In genomic region chr12:96187675-96188355, GRCh38 we compare ENCODE assay signal across 24 cellular contexts. TPM values are rescaled to one million over a fixed set of nuclear protein-coding genes. Genes with fewer than 3 reads are reported as not detected.
A peak's percentile ranks its signal among the peaks of the same experiment; 100 is the strongest.
DNase-seq lines count a peak whose midpoint lies in the region; ATAC-seq and TF ChIP-seq lines count a peak whose summit lies in the region.
"Had no signal": no experiment of that assay in that cellular context is flagged by ENCODE, and none has a peak within 500 bp of the region (broad histone marks: within the 10 kb centered on the region; RNA-seq: fewer than 3 reads in every experiment).

No MANE protein-coding gene starts in this region.

- intact Hi-C loops in CD4-positive, alpha-beta T cell (cut with DNase I, micrococcal nuclease): no loop called here
- intact Hi-C loops in naive thymus-derived CD4-positive, alpha-beta T cell (cut with micrococcal nuclease): no loop called here

- ATAC-seq in CD4-positive, alpha-beta T cell (ENCODE audit: poor library complexity): no peak
- ATAC-seq in naive thymus-derived CD4-positive, alpha-beta T cell: no peak
- no peak for ATAC-seq in HG03025 (IDR thresholded peaks at IDR 0.05; ENCODE audit: low FRiP score, unreplicated experiment)
- no peak for ATAC-seq in foreskin keratinocyte
- ATAC-seq: GM23338, psoas muscle had no signal

- H3K27me3 ChIP-seq in CD4-positive, alpha-beta T cell (ENCODE audit: control insufficient read depth, insufficient read depth, low read length): no peaks in the 10 kb centered on the region
- no peaks in the 10 kb centered on the region for H3K27me3 ChIP-seq in effector memory CD4-positive, alpha-beta T cell (replicated peaks; ENCODE audit: control insufficient read depth, insufficient read depth, low read length, poor library complexity, severe bottlenecking)
- H3K27me3 ChIP-seq in naive thymus-derived CD4-positive, alpha-beta T cell (ENCODE audit: control insufficient read depth in 2 of 2, insufficient read depth in 2 of 2, low read length in 2 of 2): no peaks in the 10 kb centered on the region
- H3K27me3 ChIP-seq in foreskin keratinocyte: no peaks in the 10 kb centered on the region
- H3K27me3 ChIP-seq: colonic mucosa, upper lobe of left lung had no signal

- peaks cover 34% of the 10 kb centered on the region for H3K4me1 Mint-ChIP-seq in CD4-positive, alpha-beta T cell (ENCODE audit: low read depth)
- H3K4me1 Mint-ChIP-seq in naive thymus-derived CD4-positive, alpha-beta T cell: peaks cover 13 to 34% (median 19%) of the 10 kb centered on the region in 7 donors
- peaks cover 16% of the 10 kb centered on the region for H3K4me1 Mint-ChIP-seq in HFFc6 (ENCODE audit: low read depth)
- H3K4me1 Mint-ChIP-seq: endodermal cell had no signal

- CTCF ChIA-PET in CD4-positive, alpha-beta T cell (lab: Charles Lee): interaction anchor here (0.9 to 3.4 kb wide), 2 partner anchors 11 to 27 kb away, joined by 3 to 16 read pairs; no protein-coding TSS in a partner anchor
- CTCF ChIA-PET in naive thymus-derived CD4-positive, alpha-beta T cell (lab: Charles Lee): interaction anchor here (2.5 kb wide), 1 partner anchor 27 kb away, joined by 12 read pairs; no protein-coding TSS in a partner anchor

- no peaks in the 10 kb centered on the region for H3K36me3 ChIP-seq in effector memory CD4-positive, alpha-beta T cell (ENCODE audit: control insufficient read depth, insufficient read depth, low read length)
- H3K36me3 ChIP-seq in naive thymus-derived CD4-positive, alpha-beta T cell (ENCODE audit: control insufficient read depth in 2 of 3, insufficient read depth in 3 of 3, low read length in 3 of 3): no peaks in the 10 kb centered on the region
- H3K36me3 ChIP-seq: colonic mucosa, neutrophil, upper lobe of left lung, WERI-Rb-1 had no signal

- no peak overlapping the region for H3K4me3 Mint-ChIP-seq in CD4-positive, alpha-beta T cell
- no peak overlapping the region for H3K4me3 Mint-ChIP-seq in naive thymus-derived CD4-positive, alpha-beta T cell
- H3K4me3 Mint-ChIP-seq in HFFc6: no peak overlapping the region
- H3K4me3 Mint-ChIP-seq: activated CD4-positive, alpha-beta T cell treated with anti-CD3 and anti-CD28 coated beads, Interleukin-2, amount 10 ng/mL, durations not matched to agents 24 days and 14 days; endodermal cell; GM23338 had no signal

- no peaks in the 10 kb centered on the region for H3K36me3 Mint-ChIP-seq in CD4-positive, alpha-beta T cell (ENCODE audit: low read depth)
- H3K36me3 Mint-ChIP-seq in naive thymus-derived CD4-positive, alpha-beta T cell: peaks cover 0 to 2% (median 0%) of the 10 kb centered on the region in 5 donors
- peaks cover 5% of the 10 kb centered on the region; the same call in 1 of the 2 replicates for H3K36me3 Mint-ChIP-seq in HFFc6 (ENCODE audit: low read depth)

- H3K4me3 ChIP-seq in effector memory CD4-positive, alpha-beta T cell (ENCODE audit: insufficient read depth, low read depth, low read length, poor library complexity, severe bottlenecking): no peak overlapping the region
- no peak overlapping the region for H3K4me3 ChIP-seq in naive thymus-derived CD4-positive, alpha-beta T cell (ENCODE audit: low read length)
- H3K4me3 ChIP-seq: colonic mucosa, GM23338, psoas muscle, upper lobe of left lung had no signal

- H3K27ac ChIP-seq in CD4-positive, alpha-beta T cell (ENCODE audit: low read depth, low read length): no peak overlapping the region
- peak overlapping the region; percentile 7 for H3K27ac ChIP-seq in effector memory CD4-positive, alpha-beta T cell (ENCODE audit: insufficient read depth, low read length, poor library complexity, severe bottlenecking)
- no peak overlapping the region for H3K27ac ChIP-seq in naive thymus-derived CD4-positive, alpha-beta T cell (ENCODE audit: low read depth, low read length)
- H3K27ac ChIP-seq in foreskin keratinocyte: no peak overlapping the region
- H3K27ac ChIP-seq: colonic mucosa, neutrophil, psoas muscle, WERI-Rb-1 had no signal

- POLR2A ChIA-PET in CD4-positive, alpha-beta T cell (lab: Charles Lee): interaction anchor here (0.6 kb wide), 2 partner anchors 8 to 14 kb away, joined by 3 read pairs; no protein-coding TSS in a partner anchor
- POLR2A ChIA-PET in naive thymus-derived CD4-positive, alpha-beta T cell (lab: Charles Lee): interaction anchor here (0.6 to 0.7 kb wide), 4 partner anchors 22 to 1184 kb away, joined by 3 read pairs; partner anchors contain the start of gene NDUFA12

- no peak for TF ChIP-seq CTCF in CD4-positive, alpha-beta T cell (IDR thresholded peaks at IDR 0.05)
- TF ChIP-seq CTCF in HFFc6 (IDR thresholded peaks at IDR 0.05): no peak
- TF ChIP-seq CTCF in foreskin keratinocyte (conservative IDR thresholded peaks at IDR 0.05): no peak

- DNase-seq in CD4-positive, alpha-beta T cell: no peak
- DNase-seq in NCI-H1694 treated with DMSO at 0.1 percent for 48 hours (lab: John Stamatoyannopoulos, UW): peak; percentile 33
- DNase-seq in effector memory CD4-positive, alpha-beta T cell: no peak
- DNase-seq in naive thymus-derived CD4-positive, alpha-beta T cell: no peak
- DNase-seq in HFFc6: no peak
- no peak for DNase-seq in RKO (ENCODE audit: low spot score)
- no peak for DNase-seq in foreskin keratinocyte
- DNase-seq: activated CD4-positive, alpha-beta T cell treated with anti-CD3 and anti-CD28 coated beads, Interleukin-2, amount 10 ng/mL, durations not matched to agents 24 days and 14 days; activated naive CD4-positive, alpha-beta T cell treated with Interleukin-2 at 50 U/mL for 16 hours; activated T-cell treated with anti-CD3 and anti-CD28 coated beads, Interleukin-2, amount 50 U/mL, for 48 hours; amygdala; colonic mucosa; endodermal cell; NCI-H187; NCI-H2227 treated with DMSO at 0.1 percent for 48 hours; NCI-H774; psoas muscle; SK-N-SH; stimulated activated CD8-positive, alpha-beta memory T cell treated with anti-CD3 and anti-CD28 coated beads, Interleukin-4, amount 100 ng/mL, for 48 hours; upper lobe of left lung; WERI-Rb-1 had no signal

- no peaks in the 10 kb centered on the region for H3K9me3 ChIP-seq in CD4-positive, alpha-beta T cell (ENCODE audit: control insufficient read depth, low read length)
- H3K9me3 ChIP-seq in effector memory CD4-positive, alpha-beta T cell (ENCODE audit: control insufficient read depth, low read length): no peaks in the 10 kb centered on the region
- H3K9me3 ChIP-seq in naive thymus-derived CD4-positive, alpha-beta T cell (ENCODE audit: control insufficient read depth in 2 of 3, low read length in 3 of 3): no peaks in the 10 kb centered on the region
- H3K9me3 ChIP-seq: colonic mucosa, neutrophil, psoas muscle, SK-N-SH, upper lobe of left lung had no signal

- no peaks in the 10 kb centered on the region for H3K27me3 Mint-ChIP-seq in CD4-positive, alpha-beta T cell
- H3K27me3 Mint-ChIP-seq in naive thymus-derived CD4-positive, alpha-beta T cell: no peaks in the 10 kb centered on the region
- H3K27me3 Mint-ChIP-seq in HFFc6 (ENCODE audit: insufficient read depth): no peaks in the 10 kb centered on the region; the same call in 1 of the 2 replicates
- H3K27me3 Mint-ChIP-seq: activated CD4-positive, alpha-beta T cell treated with anti-CD3 and anti-CD28 coated beads, Interleukin-2, amount 10 ng/mL, durations not matched to agents 24 days and 14 days had no signal

- H3K27ac Mint-ChIP-seq in CD4-positive, alpha-beta T cell: peak overlapping the region; percentile 2
- H3K27ac Mint-ChIP-seq in naive thymus-derived CD4-positive, alpha-beta T cell: peak overlapping the region in 7 of 9 donors; percentile 0 to 72 (median 17)
- no peak overlapping the region for H3K27ac Mint-ChIP-seq in HFFc6
- H3K27ac Mint-ChIP-seq: endodermal cell, GM23338 had no signal

- H3K4me1 ChIP-seq in effector memory CD4-positive, alpha-beta T cell (ENCODE audit: control insufficient read depth, insufficient read depth, low read length, poor library complexity, severe bottlenecking): peaks cover 7% of the 10 kb centered on the region
- peaks cover 3 to 9% of the 10 kb centered on the region in 2 donors for H3K4me1 ChIP-seq in naive thymus-derived CD4-positive, alpha-beta T cell (ENCODE audit: control insufficient read depth in 2 of 2, insufficient read depth in 2 of 2, low read length in 2 of 2)
- peaks cover 3% of the 10 kb centered on the region for H3K4me1 ChIP-seq in foreskin keratinocyte
- H3K4me1 ChIP-seq: colonic mucosa, psoas muscle, upper lobe of left lung had no signal

- H3K9me3 Mint-ChIP-seq in CD4-positive, alpha-beta T cell: no peaks in the 10 kb centered on the region
- H3K9me3 Mint-ChIP-seq in naive thymus-derived CD4-positive, alpha-beta T cell: peaks cover 0 to 7% (median 0%) of the 10 kb centered on the region in 11 donors
- peaks cover 3% of the 10 kb centered on the region for H3K9me3 Mint-ChIP-seq in HFFc6
- H3K9me3 Mint-ChIP-seq: activated CD4-positive, alpha-beta T cell treated with anti-CD3 and anti-CD28 coated beads, Interleukin-2, amount 10 ng/mL, durations not matched to agents 24 days and 14 days; endodermal cell; GM23338 had no signal

RNA-seq across cellular contexts. Expression of gene ELK3, which starts 6.4 kb away (rescaled TPM):
- total RNA-seq in CD4-positive, alpha-beta T cell: 10 to 100 TPM; 26.8 to 31.5 TPM
- total RNA-seq in naive thymus-derived CD4-positive, alpha-beta T cell: 10 to 100 TPM; 24.9 to 52.3 (median 34.7) TPM
- 10 to 100 TPM; 16.8 to 22.1 TPM for polyA plus RNA-seq in naive thymus-derived CD4-positive, alpha-beta T cell
- total RNA-seq in HFFc6 (2021; fragmentation: NEBNext Ultra II Directional; extraction: Animal tissue kit (Norgen Biotek cat#: 25700)): 10 to 100 TPM; 54.5 to 80.7 (median 71.9) TPM
- 82.5 and 87.1 TPM in 2 replicates for total RNA-seq in foreskin keratinocyte
- polyA plus RNA-seq in foreskin keratinocyte: 32.8 and 37.3 TPM in 2 replicates
